In the genomic region with DNA sequence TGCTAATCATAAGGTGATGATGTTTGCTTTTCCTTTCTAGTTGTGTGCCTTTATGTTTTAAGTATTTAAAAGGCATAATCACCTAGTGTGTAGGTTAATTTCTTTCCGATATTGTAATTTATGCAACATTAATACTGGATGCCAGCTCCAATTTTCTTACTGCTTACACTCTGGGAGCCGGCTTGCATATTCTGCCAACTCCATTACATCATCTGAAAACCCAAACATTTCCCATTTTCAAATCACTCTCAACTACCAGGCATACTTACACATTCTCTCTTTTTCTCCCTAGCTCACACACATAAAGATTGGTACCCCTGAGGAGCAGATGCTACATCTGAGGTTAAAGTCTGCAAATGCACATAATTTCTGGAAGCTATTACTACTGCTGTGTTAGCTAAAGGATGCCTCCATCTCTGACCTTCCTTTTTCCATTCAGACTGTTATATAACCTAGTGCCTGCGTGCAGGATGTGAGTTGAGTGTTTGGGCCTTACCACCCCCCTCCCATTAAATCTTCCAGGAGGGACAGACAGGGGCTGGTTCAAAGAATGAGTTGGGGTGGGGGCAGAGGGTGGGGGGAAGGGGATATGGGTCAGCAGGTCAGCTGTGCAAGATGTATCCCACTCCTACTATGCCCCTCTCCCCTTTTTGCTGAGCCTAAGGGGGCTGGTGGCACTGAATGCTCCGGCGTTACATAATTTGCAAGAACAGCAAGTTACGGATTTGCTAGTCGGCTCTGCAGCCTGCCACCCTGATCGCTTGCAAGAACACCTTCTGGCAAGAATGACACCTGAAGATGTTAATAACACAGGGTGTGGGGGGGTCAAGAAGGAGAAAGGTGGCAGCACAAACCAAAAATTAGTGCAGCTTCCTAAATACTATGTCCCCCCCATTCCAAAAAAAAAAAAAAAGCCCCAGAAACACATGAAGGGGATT, we compare ENCODE assay signal across 9 cellular contexts. TPM values are rescaled to one million over a fixed set of nuclear protein-coding genes. Genes with fewer than 3 reads are reported as not detected.
A peak's percentile ranks its signal among the peaks of the same experiment; 100 is the strongest.
DNase-seq lines count a peak whose midpoint lies in the region; ATAC-seq and TF ChIP-seq lines count a peak whose summit lies in the region.
"Had no signal": no experiment of that assay in that cellular context is flagged by ENCODE, and none has a peak within 500 bp of the region (broad histone marks: within the 10 kb centered on the region; RNA-seq: fewer than 3 reads in every experiment).

No MANE protein-coding gene starts in this region.

- H3K9me3 ChIP-seq in spleen: no peaks in the 10 kb centered on the region
- H3K9me3 ChIP-seq: neutrophil had no signal

- WGBS in spleen, 5 donors: 26 to 36% (median 29%) methylated on average over 8 of the region's 8 CpGs

- TF ChIP-seq CTCF in HFF-Myc (IDR thresholded peaks at IDR 0.05; ENCODE audit: low read depth, low read length, missing control alignments) (no peak), astrocyte of the cerebellum (IDR thresholded peaks at IDR 0.05; ENCODE audit: low read depth, low read length, missing control alignments) (no peak), spleen (IDR thresholded peaks at IDR 0.05 in 8 of 11, conservative IDR thresholded peaks at IDR 0.05 in 3 of 11) (no peak)

- H3K4me3 ChIP-seq in HFF-Myc (replicated peaks; ENCODE audit: low read depth, low read length): peak overlapping the region; percentile 59
- peak overlapping the region; percentile 75 for H3K4me3 ChIP-seq in astrocyte of the cerebellum (ENCODE audit: low read depth, low read length)
- peak overlapping the region in 5 of 8 donors; percentile 46 to 72 (median 54) for H3K4me3 ChIP-seq in spleen

- H3K36me3 ChIP-seq in spleen: no peaks in the 10 kb centered on the region
- H3K36me3 ChIP-seq: neutrophil had no signal

- ATAC-seq in GM19328 (IDR thresholded peaks at IDR 0.05; ENCODE audit: unreplicated experiment): no peak
- ATAC-seq in GM21423 (IDR thresholded peaks at IDR 0.05; ENCODE audit: unreplicated experiment): no peak

- H3K27me3 ChIP-seq in spleen (replicated peaks in 1 of 7): peaks cover 0 to 77% (median 20%) of the 10 kb centered on the region in 7 donors

- no peak for TF ChIP-seq POLR2A in spleen (IDR thresholded peaks at IDR 0.05)

- in situ Hi-C loops in astrocyte of the cerebellum (cut with HindIII; ENCODE audit: low sequenced_read_pairs): no loop called here

- intact Hi-C loops in spleen (cut with DNase I; ENCODE audit: low total_unique reads): no loop called here

- peaks cover 0 to 34% (median 10%) of the 10 kb centered on the region in 6 donors for H3K4me1 ChIP-seq in spleen

- H3K27ac ChIP-seq in spleen: no peak overlapping the region
- H3K27ac ChIP-seq: neutrophil had no signal

- DNase-seq in HFF-Myc (ENCODE audit: extremely low read depth, low read depth) (no peak), astrocyte of the cerebellum (ENCODE audit: low read depth) (no peak), inferior parietal cortex (ENCODE audit: extremely low spot score) (peak; percentile 52), spleen (no peak)
- no peak for DNase-seq in stimulated activated CD4-positive, alpha-beta T cell treated with anti-CD3 and anti-CD28 coated beads, Interleukin-4, amount 100 ng/mL, for 24 hours
- no peak for DNase-seq in activated CD8-positive, alpha-beta memory T cell treated with anti-CD3 and anti-CD28 coated beads for 24 hours

RNA-seq across cellular contexts. Expression of a gene that starts 2.5 kb away (rescaled TPM):
- total RNA-seq in spleen: 10 to 100 TPM; 31.7 to 54.7 (median 32.9) TPM
- 1 to 10 TPM; 1.3 to 1.7 (median 1.7) TPM for polyA plus RNA-seq in spleen
